Comparison of ENCODE assay signal across 8 cellular contexts in genomic region chr10:14879801-14880193, GRCh38. TPM values are rescaled to one million over a fixed set of nuclear protein-coding genes. Genes with fewer than 3 reads are reported as not detected.
DNase-seq lines count a peak whose midpoint lies in the region; ATAC-seq and TF ChIP-seq lines count a peak whose summit lies in the region.

No MANE protein-coding gene starts in this region.

- DNase-seq in activated T-cell treated with anti-CD3 and anti-CD28 coated beads, Interleukin-2, amount 50 U/mL, for 24 hours, result no peak
- DNase-seq in activated T-cell treated with anti-CD3 and anti-CD28 coated beads for 4 hours, result no peak
- DNase-seq in activated naive CD8-positive, alpha-beta T cell treated with anti-CD3 and anti-CD28 coated beads for 36 hours, result no peak
- peak; percentile 5 for DNase-seq in kidney tubule cell (ENCODE audit: low spot score)
- no peak for DNase-seq in tibial artery
- no peak for DNase-seq in NCI-H1417 (lab: John Stamatoyannopoulos, UW)
- no peak for DNase-seq in NCI-H2107 (lab: John Stamatoyannopoulos, UW)

- intact Hi-C loops in tibial artery (cut with DNase I; ENCODE audit: low total_unique reads), result loop anchor here (5.0 kb wide), 1 partner anchor 42 kb away; the partner anchor contains the start of genes CDNF, HSPA14 and MSANTD7

- H3K27me3 Mint-ChIP-seq in activated T-cell treated with anti-CD3 and anti-CD28 coated beads, Interleukin-2, amount 50 U/mL, for 24 hours, result no peaks in the 10 kb centered on the region
- no peaks in the 10 kb centered on the region for H3K27me3 Mint-ChIP-seq in activated naive CD8-positive, alpha-beta T cell treated with anti-CD3 and anti-CD28 coated beads for 36 hours

- no peaks in the 10 kb centered on the region for H3K27me3 ChIP-seq in tibial artery

- H3K36me3 ChIP-seq in tibial artery, result no peaks in the 10 kb centered on the region

- H3K27ac ChIP-seq in tibial artery, result no peak overlapping the region

- H3K4me1 Mint-ChIP-seq in activated T-cell treated with anti-CD3 and anti-CD28 coated beads, Interleukin-2, amount 50 U/mL, for 24 hours (ENCODE audit: low read depth), result peaks cover 45% of the 10 kb centered on the region
- H3K4me1 Mint-ChIP-seq in activated naive CD8-positive, alpha-beta T cell treated with anti-CD3 and anti-CD28 coated beads for 36 hours, result peaks cover 28% of the 10 kb centered on the region

- peak overlapping the region; percentile 92 for H3K27ac Mint-ChIP-seq in activated T-cell treated with anti-CD3 and anti-CD28 coated beads, Interleukin-2, amount 50 U/mL, for 24 hours
- peak overlapping the region; percentile 92 for H3K27ac Mint-ChIP-seq in activated naive CD8-positive, alpha-beta T cell treated with anti-CD3 and anti-CD28 coated beads for 36 hours

- H3K9me3 Mint-ChIP-seq in activated T-cell treated with anti-CD3 and anti-CD28 coated beads, Interleukin-2, amount 50 U/mL, for 24 hours, result no peaks in the 10 kb centered on the region
- H3K9me3 Mint-ChIP-seq in activated naive CD8-positive, alpha-beta T cell treated with anti-CD3 and anti-CD28 coated beads for 36 hours, result no peaks in the 10 kb centered on the region

- H3K4me3 ChIP-seq in tibial artery, result peak overlapping the region; percentile 97 to 99

- H3K4me3 Mint-ChIP-seq in activated T-cell treated with anti-CD3 and anti-CD28 coated beads, Interleukin-2, amount 50 U/mL, for 24 hours, result peak overlapping the region; percentile 93
- peak overlapping the region; percentile 94 for H3K4me3 Mint-ChIP-seq in activated naive CD8-positive, alpha-beta T cell treated with anti-CD3 and anti-CD28 coated beads for 36 hours

- H3K9me3 ChIP-seq in tibial artery, result no peaks in the 10 kb centered on the region

- no peak for ATAC-seq in GM18873 (IDR thresholded peaks at IDR 0.05; ENCODE audit: low FRiP score, unreplicated experiment)

- H3K4me1 ChIP-seq in tibial artery, result peaks cover 0 to 25% (median 12%) of the 10 kb centered on the region in 4 donors

- peaks cover 55% of the 10 kb centered on the region for H3K36me3 Mint-ChIP-seq in activated T-cell treated with anti-CD3 and anti-CD28 coated beads, Interleukin-2, amount 50 U/mL, for 24 hours (ENCODE audit: low read depth)
- peaks cover 37% of the 10 kb centered on the region for H3K36me3 Mint-ChIP-seq in activated naive CD8-positive, alpha-beta T cell treated with anti-CD3 and anti-CD28 coated beads for 36 hours

- TF ChIP-seq CTCF in tibial artery (IDR thresholded peaks at IDR 0.05), result no peak

RNA-seq across cellular contexts. Expression of gene SUV39H2, which starts 1.1 kb away (rescaled TPM):
- total RNA-seq in activated naive CD8-positive, alpha-beta T cell treated with anti-CD3 and anti-CD28 coated beads for 36 hours, result 10 to 100 TPM; 43.8 to 46.0 TPM

RNA-seq across cellular contexts. Expression of gene HSPA14, which starts 41.7 kb away (rescaled TPM):
- total RNA-seq in activated naive CD8-positive, alpha-beta T cell treated with anti-CD3 and anti-CD28 coated beads for 36 hours, result 10 to 100 TPM; 45.9 to 50.5 TPM

RNA-seq across cellular contexts. Expression of gene MSANTD7, which starts 41.7 kb away (rescaled TPM):
- total RNA-seq in activated naive CD8-positive, alpha-beta T cell treated with anti-CD3 and anti-CD28 coated beads for 36 hours, result 10 to 100 TPM; 26.4 to 26.5 TPM

RNA-seq across cellular contexts. Expression of gene CDNF, which starts 42.0 kb away (rescaled TPM):
- 1 to 10 TPM in 1 of 2 experiments, under 1 TPM in 1; 0.96 to 1.6 TPM for total RNA-seq in activated naive CD8-positive, alpha-beta T cell treated with anti-CD3 and anti-CD28 coated beads for 36 hours
